Comparison of ENCODE assay signal across 13 cellular contexts in the genomic region with DNA sequence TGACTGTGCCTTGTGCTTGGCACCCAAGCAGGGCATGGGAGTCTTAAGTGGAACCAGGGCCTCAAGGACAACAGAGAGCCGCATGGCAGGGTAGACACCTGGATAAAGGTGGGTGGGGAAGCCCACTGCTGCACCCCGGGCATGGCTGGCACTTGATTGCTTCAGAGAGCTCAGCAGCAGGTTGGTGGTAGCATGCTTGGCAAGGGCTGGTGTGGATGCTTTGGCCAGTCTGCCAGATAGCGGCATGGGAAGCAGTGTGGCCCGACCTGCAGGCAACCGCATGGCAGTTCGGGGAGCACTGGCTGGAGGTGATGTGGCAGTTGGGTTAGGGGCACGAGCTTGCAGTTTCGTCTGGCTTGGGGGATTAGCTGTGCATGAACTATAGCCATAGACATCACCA. TPM values are rescaled to one million over a fixed set of nuclear protein-coding genes. Genes with fewer than 3 reads are reported as not detected.
A peak's percentile ranks its signal among the peaks of the same experiment; 100 is the strongest.
DNase-seq lines count a peak whose midpoint lies in the region; ATAC-seq and TF ChIP-seq lines count a peak whose summit lies in the region.
"Had no signal": no experiment of that assay in that cellular context is flagged by ENCODE, and none has a peak within 500 bp of the region (broad histone marks: within the 10 kb centered on the region; RNA-seq: fewer than 3 reads in every experiment).

No MANE protein-coding gene starts in this region.

- H3K4me1 Mint-ChIP-seq in CD4-positive, CD25-positive, alpha-beta regulatory T cell = peaks cover 7 to 36% (median 18%) of the 10 kb centered on the region in 4 donors
- peaks cover 10% of the 10 kb centered on the region for H3K4me1 Mint-ChIP-seq in Caco-2 (ENCODE audit: low read depth, unreplicated experiment)
- H3K4me1 Mint-ChIP-seq in activated naive CD8-positive, alpha-beta T cell treated with anti-CD3 and anti-CD28 coated beads for 36 hours = peaks cover 36% of the 10 kb centered on the region
- peaks cover 18% of the 10 kb centered on the region for H3K4me1 Mint-ChIP-seq in nephron progenitor cell

- no peak overlapping the region for H3K27ac ChIP-seq in CD4-positive, CD25-positive, alpha-beta regulatory T cell (ENCODE audit: insufficient read depth, low read length, poor library complexity, severe bottlenecking)
- H3K27ac ChIP-seq in upper lobe of right lung = no peak overlapping the region

- peak overlapping the region in 3 of 4 donors; percentile 10 to 92 (median 90) for H3K4me3 Mint-ChIP-seq in CD4-positive, CD25-positive, alpha-beta regulatory T cell
- peak overlapping the region; percentile 2 for H3K4me3 Mint-ChIP-seq in Caco-2 (ENCODE audit: unreplicated experiment)
- no peak overlapping the region for H3K4me3 Mint-ChIP-seq in activated naive CD8-positive, alpha-beta T cell treated with anti-CD3 and anti-CD28 coated beads for 36 hours
- H3K4me3 Mint-ChIP-seq in nephron progenitor cell = peak overlapping the region; percentile 20

- no peak for TF ChIP-seq CTCF in Caco-2 (IDR thresholded peaks at IDR 0.05; ENCODE audit: insufficient read depth in 1 of 2, low read depth in 1 of 2, low read length in 1 of 2, severe bottlenecking in 1 of 2, unreplicated experiment in 1 of 2)
- TF ChIP-seq CTCF in nephron progenitor cell (IDR thresholded peaks at IDR 0.05) = no peak
- TF ChIP-seq CTCF in upper lobe of right lung (IDR thresholded peaks at IDR 0.05) = no peak
- TF ChIP-seq CTCF in GM10248 (IDR thresholded peaks at IDR 0.05; ENCODE audit: control extremely low read depth, extremely low read depth, low read depth, missing control alignments) = no peak

- ATAC-seq in CD4-positive, CD25-positive, alpha-beta regulatory T cell (ENCODE audit: low read depth in 2 of 2) = no peak
- no peak for ATAC-seq in upper lobe of right lung
- no peak for ATAC-seq in HG02678 (IDR thresholded peaks at IDR 0.05; ENCODE audit: unreplicated experiment)
- ATAC-seq: Panc1 had no signal

- H3K9me3 Mint-ChIP-seq in CD4-positive, CD25-positive, alpha-beta regulatory T cell = peaks cover 0 to 3% (median 0%) of the 10 kb centered on the region in 7 donors
- H3K9me3 Mint-ChIP-seq in Caco-2 (ENCODE audit: unreplicated experiment) (no peaks in the 10 kb centered on the region), nephron progenitor cell (no peaks in the 10 kb centered on the region)
- no peaks in the 10 kb centered on the region for H3K9me3 Mint-ChIP-seq in activated naive CD8-positive, alpha-beta T cell treated with anti-CD3 and anti-CD28 coated beads for 36 hours

- BruUV-seq in Caco-2 (replicated peaks; lab: Mats Ljungman, UMichigan) = no TSS peak

- no peak for DNase-seq in CD4-positive, CD25-positive, alpha-beta regulatory T cell
- DNase-seq in Caco-2 (no peak), nephron progenitor cell (no peak), upper lobe of right lung (no peak), GM10248 (ENCODE audit: extremely low spot score) (no peak)
- DNase-seq in activated naive CD8-positive, alpha-beta T cell treated with anti-CD3 and anti-CD28 coated beads for 36 hours = no peak
- DNase-seq: GDM1, MG63, NCI-H1092, NCI-H2081 treated with DMSO at 0.1 percent for 48 hours, NCI-H524 treated with DMSO at 0.1 percent for 48 hours had no signal

- peaks cover 11% of the 10 kb centered on the region for H3K36me3 Mint-ChIP-seq in CD4-positive, CD25-positive, alpha-beta regulatory T cell
- H3K36me3 Mint-ChIP-seq in Caco-2 (ENCODE audit: insufficient read depth, unreplicated experiment) (peaks cover 20% of the 10 kb centered on the region), nephron progenitor cell (ENCODE audit: low read depth) (peaks cover 20% of the 10 kb centered on the region)
- peaks cover 29% of the 10 kb centered on the region for H3K36me3 Mint-ChIP-seq in activated naive CD8-positive, alpha-beta T cell treated with anti-CD3 and anti-CD28 coated beads for 36 hours

- H3K4me1 ChIP-seq in CD4-positive, CD25-positive, alpha-beta regulatory T cell (ENCODE audit: control insufficient read depth, insufficient read depth, low read length, poor library complexity, severe bottlenecking) = peaks cover 25% of the 10 kb centered on the region
- peaks cover 6% of the 10 kb centered on the region for H3K4me1 ChIP-seq in Caco-2
- peaks cover 21% of the 10 kb centered on the region for H3K4me1 ChIP-seq in upper lobe of right lung

- peaks cover 9% of the 10 kb centered on the region for H3K27me3 Mint-ChIP-seq in CD4-positive, CD25-positive, alpha-beta regulatory T cell
- H3K27me3 Mint-ChIP-seq in Caco-2 (ENCODE audit: insufficient read depth, unreplicated experiment) (no peaks in the 10 kb centered on the region), nephron progenitor cell (ENCODE audit: low read depth, poor library complexity) (peaks cover 8% of the 10 kb centered on the region)
- H3K27me3 Mint-ChIP-seq in activated naive CD8-positive, alpha-beta T cell treated with anti-CD3 and anti-CD28 coated beads for 36 hours = no peaks in the 10 kb centered on the region

- peaks cover 0 to 4% of the 10 kb centered on the region in 2 experiments for H3K9me3 ChIP-seq in CD4-positive, CD25-positive, alpha-beta regulatory T cell (ENCODE audit: control insufficient read depth in 2 of 2, low read length in 2 of 2)
- H3K9me3 ChIP-seq in Caco-2 = peaks cover 8% of the 10 kb centered on the region
- H3K9me3 ChIP-seq in upper lobe of right lung = no peaks in the 10 kb centered on the region
- H3K9me3 ChIP-seq: MG63 had no signal

- CTCF ChIA-PET in Caco-2 (lab: Charles Lee) = no interaction called here
- CTCF ChIA-PET in GM10248 (lab: Yijun Ruan, JAX) = interaction anchor here (0.8 to 2.2 kb wide), 3 partner anchors 10 to 174 kb away, joined by 3 to 5 read pairs (median 3); no protein-coding TSS in a partner anchor

- H3K4me3 ChIP-seq in CD4-positive, CD25-positive, alpha-beta regulatory T cell (ENCODE audit: low read depth, low read length) = no peak overlapping the region
- H3K4me3 ChIP-seq in Caco-2 (ENCODE audit: low read depth, low read length) (no peak overlapping the region), upper lobe of right lung (no peak overlapping the region)
- H3K4me3 ChIP-seq: MG63 had no signal

- H3K36me3 ChIP-seq in CD4-positive, CD25-positive, alpha-beta regulatory T cell (ENCODE audit: control insufficient read depth, insufficient read depth, low read length) = peaks cover 14% of the 10 kb centered on the region
- H3K36me3 ChIP-seq in Caco-2 (ENCODE audit: control insufficient read depth, insufficient read depth, low read length) = 0 out of 2 replicates have a peak, but pooled peaks cover 2% of the 10 kb centered on the region
- H3K36me3 ChIP-seq in upper lobe of right lung = peaks cover 13% of the 10 kb centered on the region

- H3K27me3 ChIP-seq in CD4-positive, CD25-positive, alpha-beta regulatory T cell (ENCODE audit: control insufficient read depth, insufficient read depth, low read length) = no peaks in the 10 kb centered on the region
- H3K27me3 ChIP-seq in Caco-2 (replicated peaks; ENCODE audit: control insufficient read depth, insufficient read depth, low read length) (no peaks in the 10 kb centered on the region), upper lobe of right lung (no peaks in the 10 kb centered on the region)
- H3K27me3 ChIP-seq: MG63 had no signal

- POLR2A ChIA-PET in Caco-2 (lab: Charles Lee) = no interaction called here
- POLR2A ChIA-PET in GM10248 (lab: Yijun Ruan, JAX) = interaction anchor here (1.1 kb wide), 1 partner anchor 177 kb away, joined by 3 read pairs; a partner anchor contains a TSS

- intact Hi-C loops in Caco-2 (cut with micrococcal nuclease; ENCODE audit: unreplicated experiment) = no loop called here
- intact Hi-C loops in upper lobe of right lung (cut with DNase I) = no loop called here

- no peak overlapping the region for H3K27ac Mint-ChIP-seq in CD4-positive, CD25-positive, alpha-beta regulatory T cell
- H3K27ac Mint-ChIP-seq in Caco-2 (ENCODE audit: unreplicated experiment) = no peak overlapping the region
- H3K27ac Mint-ChIP-seq in activated naive CD8-positive, alpha-beta T cell treated with anti-CD3 and anti-CD28 coated beads for 36 hours = peak overlapping the region; percentile 54
- H3K27ac Mint-ChIP-seq in nephron progenitor cell = no peak overlapping the region

RNA-seq across cellular contexts. Expression of a gene that starts 2.5 kb away (rescaled TPM):
- 12.9 TPM for total RNA-seq in CD4-positive, CD25-positive, alpha-beta regulatory T cell
- polyA plus RNA-seq in CD4-positive, CD25-positive, alpha-beta regulatory T cell = 1 to 10 TPM in 2 of 4 donors, under 1 TPM in 2; 0.76 to 2.2 (median 1.3) TPM
- 15.2 and 15.9 TPM in 2 replicates for total RNA-seq in Caco-2 (2022)
- 10 to 100 TPM; 30.0 to 30.9 TPM for total RNA-seq in activated naive CD8-positive, alpha-beta T cell treated with anti-CD3 and anti-CD28 coated beads for 36 hours
- total RNA-seq in upper lobe of right lung = 22.1 TPM

RNA-seq across cellular contexts. Expression of a gene that starts 7.8 kb away (rescaled TPM):
- total RNA-seq in CD4-positive, CD25-positive, alpha-beta regulatory T cell = 0.72 TPM
- polyA plus RNA-seq in CD4-positive, CD25-positive, alpha-beta regulatory T cell = 1 to 10 TPM in 1 of 4 donors, under 1 TPM in 3; 0.32 to 2.6 (median 0.76) TPM
- total RNA-seq in Caco-2 (2022) (7.4 and 8.8 TPM in 2 replicates), upper lobe of right lung (22.4 TPM)
- total RNA-seq in activated naive CD8-positive, alpha-beta T cell treated with anti-CD3 and anti-CD28 coated beads for 36 hours = 1 to 10 TPM; 3.4 TPM

RNA-seq across cellular contexts. Expression of a gene that starts 30.8 kb away (rescaled TPM):
- 1.4 TPM for total RNA-seq in CD4-positive, CD25-positive, alpha-beta regulatory T cell
- polyA plus RNA-seq in CD4-positive, CD25-positive, alpha-beta regulatory T cell = under 1 TPM in 1 of 4 donors, not detected in 3; 0.57 TPM
- total RNA-seq in Caco-2 (2022) (181 and 189 TPM in 2 replicates), upper lobe of right lung (489 TPM)
- total RNA-seq in activated naive CD8-positive, alpha-beta T cell treated with anti-CD3 and anti-CD28 coated beads for 36 hours = not detected

RNA-seq across cellular contexts. Expression of a gene that starts 43.0 kb away (rescaled TPM):
- total RNA-seq in CD4-positive, CD25-positive, alpha-beta regulatory T cell = 57.8 TPM
- polyA plus RNA-seq in CD4-positive, CD25-positive, alpha-beta regulatory T cell = 10 to 100 TPM; 23.4 to 29.2 (median 25.4) TPM
- total RNA-seq in Caco-2 (2022) = 55.9 and 56.4 TPM in 2 replicates
- total RNA-seq in activated naive CD8-positive, alpha-beta T cell treated with anti-CD3 and anti-CD28 coated beads for 36 hours = 10 to 100 TPM; 50.8 to 55.5 TPM
- 63.9 TPM for total RNA-seq in upper lobe of right lung

RNA-seq across cellular contexts. Expression of a gene that starts 59.1 kb away (rescaled TPM):
- 224 TPM for total RNA-seq in CD4-positive, CD25-positive, alpha-beta regulatory T cell
- 100 to 1,000 TPM; 102 to 157 (median 132) TPM for polyA plus RNA-seq in CD4-positive, CD25-positive, alpha-beta regulatory T cell
- total RNA-seq in Caco-2 (2022) = 361 and 386 TPM in 2 replicates
- total RNA-seq in activated naive CD8-positive, alpha-beta T cell treated with anti-CD3 and anti-CD28 coated beads for 36 hours = 100 to 1,000 TPM; 252 to 272 TPM
- 172 TPM for total RNA-seq in upper lobe of right lung

Comparison
In these comparisons a context has a peak if more than half of its experiments do, and no peak if none do; other contexts are left out.
1. RNA of a gene that starts 30.8 kb away (total RNA-seq): 489 TPM in upper lobe of right lung (single experiment) and 181 to 189 TPM in Caco-2; 1.4 TPM in CD4-positive, CD25-positive, alpha-beta regulatory T cell (single experiment) and not detected in activated naive CD8-positive, alpha-beta T cell treated with anti-CD3 and anti-CD28 coated beads for 36 hours; every median in the first group is over 10 times any median in the second.